8 cellular contexts compared by ENCODE assay signal in the genomic region with DNA sequence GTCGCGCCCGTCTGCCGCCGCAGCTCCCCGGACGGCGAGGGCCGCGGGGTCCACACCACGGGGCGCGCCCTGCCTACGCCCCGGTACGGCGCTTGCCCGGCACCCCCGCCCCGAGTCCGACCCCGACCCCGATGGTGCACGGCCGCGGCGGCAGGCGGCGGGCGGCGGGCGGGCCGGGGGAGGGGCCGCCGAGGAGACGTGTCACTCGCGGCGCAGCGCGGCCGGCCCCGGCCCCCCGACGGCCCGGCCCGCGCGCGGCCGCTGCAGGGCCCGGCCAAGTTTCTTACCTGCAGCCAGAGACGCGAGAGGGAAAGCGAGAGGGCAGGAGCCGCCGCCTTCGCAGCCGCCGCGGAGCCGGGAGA. TPM values are rescaled to one million over a fixed set of nuclear protein-coding genes. Genes with fewer than 3 reads are reported as not detected.
DNase-seq lines count a peak whose midpoint lies in the region; ATAC-seq and TF ChIP-seq lines count a peak whose summit lies in the region.

No MANE protein-coding gene starts in this region.

- no peak for TF ChIP-seq CTCF in heart right ventricle (IDR thresholded peaks at IDR 0.05)
- no peak for TF ChIP-seq CTCF in astrocyte of the spinal cord (IDR thresholded peaks at IDR 0.05; ENCODE audit: low read depth, low read length)
- TF ChIP-seq CTCF in mucosa of descending colon (IDR thresholded peaks at IDR 0.05), result no peak

- peaks cover 0 to 5% (median 0%) of the 10 kb centered on the region in 7 donors for H3K27me3 ChIP-seq in heart right ventricle

- WGBS in heart right ventricle, 2 donors, result 1% methylated on average over 60 to 62 of the region's 62 CpGs

- DNase-seq in heart right ventricle, result no peak
- DNase-seq in Right ventricle myocardium inferior (ENCODE audit: missing footprints), result no peak
- no peak for DNase-seq in astrocyte of the spinal cord (ENCODE audit: low read depth, low spot score)
- no peak for DNase-seq in mucosa of descending colon
- DNase-seq in AG08395 (ENCODE audit: low spot score), result no peak
- DNase-seq in NCI-H524 (lab: John Stamatoyannopoulos, UW), result no peak
- DNase-seq in head of caudate nucleus, result no peak

- ATAC-seq in heart right ventricle, result no peak
- no peak for ATAC-seq in Right ventricle myocardium inferior
- peak; percentile 13 for ATAC-seq in HG03196 (IDR thresholded peaks at IDR 0.05; ENCODE audit: unreplicated experiment)
- no peak for ATAC-seq in mucosa of descending colon

- H3K4me1 ChIP-seq in heart right ventricle (peaks cover 6 to 44% (median 18%) of the 10 kb centered on the region in 9 donors), mucosa of descending colon (ENCODE audit: low read depth) (peaks cover 30% of the 10 kb centered on the region)

- H3K9me3 ChIP-seq in heart right ventricle (peaks cover 0 to 6% (median 0%) of the 10 kb centered on the region in 11 donors), mucosa of descending colon (no peaks in the 10 kb centered on the region)

- H3K36me3 ChIP-seq in heart right ventricle (peaks cover 0 to 33% (median 2%) of the 10 kb centered on the region in 9 donors), mucosa of descending colon (ENCODE audit: low read depth) (peaks cover 5% of the 10 kb centered on the region)

- H3K4me3 ChIP-seq in heart right ventricle (peak overlapping the region; percentile 65 to 87 (median 82)), astrocyte of the spinal cord (ENCODE audit: low read depth, low read length) (peak overlapping the region; percentile 86), mucosa of descending colon (peak overlapping the region; percentile 86)

- H3K27ac ChIP-seq in heart right ventricle, result peak overlapping the region; percentile 73 to 100 (median 94)

- in situ Hi-C loops in astrocyte of the spinal cord (cut with HindIII; ENCODE audit: low sequenced_read_pairs), result no loop called here

- intact Hi-C loops in heart right ventricle (cut with DNase I), result loop anchor here in 9 of 10 donors (1.0 to 10.0 kb wide), 14 partner anchors 73 to 283 kb away; partner anchors contain the start of genes DSTN (in 1 of the 9), MGME1 (in 1 of the 9) and SNX5 (in 1 of the 9)
- intact Hi-C loops in Right ventricle myocardium inferior (cut with DNase I), result loop anchor here (5.0 to 10.0 kb wide), 4 partner anchors 71 to 313 kb away; no protein-coding TSS in a partner anchor
- intact Hi-C loops in mucosa of descending colon (cut with DNase I, micrococcal nuclease), result loop anchor here (5.0 to 10.0 kb wide), 2 partner anchors 206 to 213 kb away; no protein-coding TSS in a partner anchor
- intact Hi-C loops in head of caudate nucleus (cut with DNase I), result loop anchor here (5.0 to 10.0 kb wide), 3 partner anchors 44 to 283 kb away; partner anchors contain the start of genes MGME1 and SNX5

RNA-seq across cellular contexts. Expression of gene RRBP1, which starts 0.3 kb away (rescaled TPM):
- total RNA-seq in heart right ventricle (10 to 100 TPM; 23.5 to 71.3 (median 29.0) TPM), Right ventricle myocardium inferior (38.5 TPM), mucosa of descending colon (100 to 1,000 TPM; 210 to 402 (median 377) TPM)
- 10 to 100 TPM; 29.3 to 41.9 TPM for polyA plus RNA-seq in heart right ventricle

RNA-seq across cellular contexts. Expression of gene BANF2, which starts 18.0 kb away (rescaled TPM):
- total RNA-seq in heart right ventricle (not detected), Right ventricle myocardium inferior (not detected), mucosa of descending colon (not detected)
- not detected for polyA plus RNA-seq in heart right ventricle
